ENCODE assay signal across 19 cellular contexts in genomic region chr11:117396970-117397369, GRCh38.
"Had no signal": no experiment of that assay in that cellular context is flagged by ENCODE, and none has a peak within 500 bp of the region (broad histone marks: within the 10 kb centered on the region; RNA-seq: fewer than 3 reads in every experiment).

No MANE protein-coding gene starts in this region.

- H3K4me3 ChIP-seq: coronary artery, psoas muscle, suprapubic skin, transverse colon, vagina had no signal

- H2AFZ ChIP-seq: parathyroid adenoma had no signal

- H3K79me2 ChIP-seq: parathyroid adenoma had no signal

- H3K27me3 ChIP-seq: neutrophil, suprapubic skin, transverse colon, vagina had no signal

- ATAC-seq: effector memory CD8-positive, alpha-beta T cell; natural killer cell; psoas muscle; right cardiac atrium; stimulated activated naive B cell treated with anti-CD40 and anti-IgM and Interleukin-4, amounts not matched to agents 10 μg/mL and 1 μg/mL and 100 μg/mL, for 72 hours had no signal

- DNase-seq: dermis blood vessel endothelial cell; effector memory CD8-positive, alpha-beta T cell; erythroblast; head of caudate nucleus; mesenchymal stem cell; midbrain; natural killer cell; psoas muscle; right cardiac atrium; small intestine; stimulated activated CD4-positive, alpha-beta T cell treated with anti-CD3 and anti-CD28 coated beads, Interleukin-15, amount 100 ng/mL, for 24 hours; stimulated activated CD4-positive, alpha-beta T cell treated with anti-CD3 and anti-CD28 coated beads, Interleukin-2, amount 100 ng/mL, for 48 hours; stimulated activated naive B cell treated with anti-CD40 and anti-IgM and Interleukin-4, amounts not matched to agents 10 μg/mL and 1 μg/mL and 100 μg/mL, for 72 hours; transverse colon had no signal

- H3K9me3 ChIP-seq: neutrophil, psoas muscle, vagina had no signal

- H3K4me1 ChIP-seq: parathyroid adenoma, psoas muscle, suprapubic skin, transverse colon, vagina had no signal

- H3K27ac ChIP-seq: coronary artery, neutrophil, parathyroid adenoma, psoas muscle, suprapubic skin, transverse colon, vagina had no signal
